Comparison of ENCODE assay signal across 22 cellular contexts in the genomic region with DNA sequence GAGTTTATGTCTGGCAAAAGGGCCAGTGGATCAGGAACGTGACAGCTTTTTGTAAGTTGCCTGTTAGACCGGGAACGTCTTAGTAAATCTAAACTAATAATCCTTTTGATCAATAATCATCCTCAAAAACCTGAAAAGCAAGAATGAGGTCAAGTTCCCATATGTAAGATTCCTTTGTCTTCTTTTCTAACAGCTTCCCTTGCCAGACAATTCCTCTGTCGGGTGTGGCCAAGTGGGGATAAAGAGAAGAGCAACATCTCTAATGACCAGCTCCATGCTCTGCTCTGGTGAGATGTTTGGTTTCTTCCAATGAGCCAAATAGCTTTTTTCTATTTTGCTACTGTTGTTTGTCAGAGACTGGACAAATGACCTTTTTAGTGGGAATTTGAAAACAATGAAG. TPM values are rescaled to one million over a fixed set of nuclear protein-coding genes. Genes with fewer than 3 reads are reported as not detected.
DNase-seq lines count a peak whose midpoint lies in the region; ATAC-seq and TF ChIP-seq lines count a peak whose summit lies in the region.
"Had no signal": no experiment of that assay in that cellular context is flagged by ENCODE, and none has a peak within 500 bp of the region (broad histone marks: within the 10 kb centered on the region; RNA-seq: fewer than 3 reads in every experiment).

No MANE protein-coding gene starts in this region.

- H3K4me1 Mint-ChIP-seq in neural crest cell: no peaks in the 10 kb centered on the region
- H3K4me1 Mint-ChIP-seq: CD4-positive, CD25-positive, alpha-beta regulatory T cell had no signal

- no peak overlapping the region for H3K4me3 ChIP-seq in AG10803 (ENCODE audit: low read length)
- H3K4me3 ChIP-seq in effector memory CD4-positive, alpha-beta T cell (ENCODE audit: insufficient read depth, low read depth, low read length, poor library complexity, severe bottlenecking): no peak overlapping the region
- H3K4me3 ChIP-seq: GM12878 had no signal

- no peaks in the 10 kb centered on the region for H3K9me3 Mint-ChIP-seq in neural crest cell
- H3K9me3 Mint-ChIP-seq: CD4-positive, CD25-positive, alpha-beta regulatory T cell had no signal

- no peak overlapping the region for H3K27ac ChIP-seq in effector memory CD4-positive, alpha-beta T cell (ENCODE audit: insufficient read depth, low read length, poor library complexity, severe bottlenecking)
- H3K27ac ChIP-seq: 22Rv1, KMS-11 had no signal

- H3K36me3 Mint-ChIP-seq in neural crest cell (ENCODE audit: low read depth): peaks cover 15% of the 10 kb centered on the region

- H3K36me3 ChIP-seq in effector memory CD4-positive, alpha-beta T cell (ENCODE audit: control insufficient read depth, insufficient read depth, low read length): peaks cover 2% of the 10 kb centered on the region
- H3K36me3 ChIP-seq: BE2C had no signal

- intact Hi-C loops in left cardiac atrium (cut with DNase I): no loop called here

- ATAC-seq in esophagus mucosa: peak; percentile 41
- ATAC-seq in left cardiac atrium: no peak
- ATAC-seq: GM12878, HepG2 had no signal

- H3K4me3 Mint-ChIP-seq in neural crest cell: no peak overlapping the region
- H3K4me3 Mint-ChIP-seq: CD4-positive, CD25-positive, alpha-beta regulatory T cell had no signal

- H3K9me3 ChIP-seq in effector memory CD4-positive, alpha-beta T cell (ENCODE audit: control insufficient read depth, low read length): no peaks in the 10 kb centered on the region
- H3K9me3 ChIP-seq: BE2C had no signal

- H3K27ac Mint-ChIP-seq in neural crest cell (ENCODE audit: unreplicated experiment): peak overlapping the region; percentile 79
- H3K27ac Mint-ChIP-seq: CD4-positive, CD25-positive, alpha-beta regulatory T cell had no signal

- no peaks in the 10 kb centered on the region for H3K27me3 Mint-ChIP-seq in neural crest cell (ENCODE audit: low read depth)
- H3K27me3 Mint-ChIP-seq: CD4-positive, CD25-positive, alpha-beta regulatory T cell had no signal

- no peaks in the 10 kb centered on the region for H3K4me1 ChIP-seq in effector memory CD4-positive, alpha-beta T cell (ENCODE audit: control insufficient read depth, insufficient read depth, low read length, poor library complexity, severe bottlenecking)
- H3K4me1 ChIP-seq: BE2C had no signal

- DNase-seq in AG10803 (ENCODE audit: low read depth) (peak; percentile 13), LoVo (ENCODE audit: low spot score) (peak; percentile 17), neural crest cell (ENCODE audit: low read depth, low spot score) (no peak), retina (no peak), left cardiac atrium (no peak)
- no peak for DNase-seq in effector memory CD4-positive, alpha-beta T cell
- DNase-seq in activated CD4-positive, CD25-positive, alpha-beta regulatory T cell (lab: John Stamatoyannopoulos, UW): no peak
- DNase-seq: BE2C; CD4-positive, CD25-positive, alpha-beta regulatory T cell; COR-L47; GF-D8; NCI-H1417 treated with DMSO at 0.1 percent for 48 hours; NCI-H187 treated with DMSO at 0.1 percent for 48 hours; NCI-H2227 treated with DMSO at 0.1 percent for 48 hours; NCI-H524 treated with DMSO at 0.1 percent for 48 hours had no signal

- H3K27me3 ChIP-seq in effector memory CD4-positive, alpha-beta T cell (replicated peaks; ENCODE audit: control insufficient read depth, insufficient read depth, low read length, poor library complexity, severe bottlenecking): no peaks in the 10 kb centered on the region
- H3K27me3 ChIP-seq: BE2C had no signal

- TF ChIP-seq CTCF in AG10803 (conservative IDR thresholded peaks at IDR 0.05; ENCODE audit: low read length): no peak
- TF ChIP-seq CTCF in neural crest cell (conservative IDR thresholded peaks at IDR 0.05): no peak

RNA-seq across cellular contexts. Expression of a gene that starts 19.8 kb away (rescaled TPM):
- total RNA-seq in esophagus mucosa (not detected), neural crest cell (not detected in 2 replicates), left cardiac atrium (not detected)
- total RNA-seq: CD4-positive, CD25-positive, alpha-beta regulatory T cell; GM12878; H1; HepG2; M059J had no signal

RNA-seq across cellular contexts. Expression of a gene that starts 27.2 kb away (rescaled TPM):
- total RNA-seq in esophagus mucosa (108 TPM), neural crest cell (125 and 138 TPM in 2 replicates), left cardiac atrium (10 to 100 TPM; 84.8 to 95.0 TPM)

RNA-seq across cellular contexts. Expression of a gene that starts 53.3 kb away (rescaled TPM):
- total RNA-seq in esophagus mucosa: 22.0 TPM
- 80.1 and 80.8 TPM in 2 replicates for total RNA-seq in neural crest cell
- 10 to 100 TPM; 15.3 to 16.3 TPM for total RNA-seq in left cardiac atrium

Comparison
In these comparisons a context has a peak if more than half of its experiments do, and no peak if none do; other contexts are left out.
1. DNase-seq: peak in AG10803 (single experiment) and LoVo (single experiment); none in neural crest cell (single experiment), retina (single experiment), effector memory CD4-positive, alpha-beta T cell (0 of 3), activated CD4-positive, CD25-positive, alpha-beta regulatory T cell (0 of 4) and left cardiac atrium (single experiment).